In genomic region chr3:57692404-57693191, GRCh38 we compare ENCODE assay signal across 1 cellular context.
TF ChIP-seq lines count a peak whose summit lies in the region.

TSS of gene DENND6A (minus strand) at chr3:57693077. CDS start at chr3:57693018, 59 bp downstream.

TF ChIP-seq in SK-N-SH, 30 proteins besides CTCF, POLR2A, EP300 and RAD21 (continued from another document):
- TF ChIP-seq MAX (IDR thresholded peaks at IDR 0.05; ENCODE audit: low read depth), result peak; percentile 70
- no peak for TF ChIP-seq GABPA (IDR thresholded peaks at IDR 0.05; ENCODE audit: low read depth)
- TF ChIP-seq SIN3A (IDR thresholded peaks at IDR 0.05; ENCODE audit: borderline replicate concordance, low read depth, low read length), result no peak
- no peak for TF ChIP-seq TEAD4 (IDR thresholded peaks at IDR 0.05; ENCODE audit: borderline replicate concordance, insufficient read depth)
- peak; percentile 89 for TF ChIP-seq USF2 (IDR thresholded peaks at IDR 0.05; ENCODE audit: borderline replicate concordance, low read depth, low read length)
- peak; percentile 5; the same call in 1 of the 2 replicates for TF ChIP-seq RCOR1 (IDR thresholded peaks at IDR 0.05; ENCODE audit: low read length)
- no peak for TF ChIP-seq ELF1 (IDR thresholded peaks at IDR 0.05)
- TF ChIP-seq NFIC (IDR thresholded peaks at IDR 0.05; ENCODE audit: borderline replicate concordance), result peak; percentile 68
- peak; percentile 60; the same call in 1 of the 2 replicates for TF ChIP-seq MXI1 (IDR thresholded peaks at IDR 0.05; ENCODE audit: low read depth, low read length)
- TF ChIP-seq PBX3 (IDR thresholded peaks at IDR 0.05), result no peak
- no peak for TF ChIP-seq FOXM1 (IDR thresholded peaks at IDR 0.05; ENCODE audit: low read depth)
- no peak for TF ChIP-seq RFX5 (IDR thresholded peaks at IDR 0.05; ENCODE audit: low read length)
- TF ChIP-seq SMC3 (IDR thresholded peaks at IDR 0.05; ENCODE audit: low read depth, low read length), result 0 out of 2 replicates have a peak, but pooled peaks have one; percentile 15
- no peak for TF ChIP-seq FOXJ3 (CRISPR knock-in tag; IDR thresholded peaks at IDR 0.05)
- TF ChIP-seq RXRA (IDR thresholded peaks at IDR 0.05; ENCODE audit: borderline replicate concordance, low read depth), result peak; percentile 80
- no peak for TF ChIP-seq EZH2phosphoT487 (IDR thresholded peaks at IDR 0.05; ENCODE audit: borderline replicate concordance, low read depth)
- TF ChIP-seq CHD2 (IDR thresholded peaks at IDR 0.05; ENCODE audit: low read length, partially characterized antibody), result no peak
- peak; percentile 80 for TF ChIP-seq POLR2AphosphoS5 (IDR thresholded peaks at IDR 0.05; ENCODE audit: low read depth, low read length)
- peak; percentile 73 for TF ChIP-seq NRF1 (IDR thresholded peaks at IDR 0.05; ENCODE audit: low read depth, low read length)
- no peak for TF ChIP-seq ZBTB33 (IDR thresholded peaks at IDR 0.05; ENCODE audit: borderline replicate concordance, low read depth)
- no peak for TF ChIP-seq FOSL2 (IDR thresholded peaks at IDR 0.05; ENCODE audit: borderline replicate concordance, low read depth)
